Comparison of ENCODE assay signal across 9 cellular contexts in genomic region chr3:88000853-88001252, GRCh38. TPM values are rescaled to one million over a fixed set of nuclear protein-coding genes. Genes with fewer than 3 reads are reported as not detected.
DNase-seq lines count a peak whose midpoint lies in the region; ATAC-seq and TF ChIP-seq lines count a peak whose summit lies in the region.
"Had no signal": no experiment of that assay in that cellular context is flagged by ENCODE, and none has a peak within 500 bp of the region (broad histone marks: within the 10 kb centered on the region; RNA-seq: fewer than 3 reads in every experiment).

No MANE protein-coding gene starts in this region.

- no peaks in the 10 kb centered on the region for H3K4me1 ChIP-seq in foreskin keratinocyte

- H3K27me3 ChIP-seq in foreskin keratinocyte = peaks cover 6% of the 10 kb centered on the region

- TF ChIP-seq POLR2A in GM18505 (IDR thresholded peaks at IDR 0.05; ENCODE audit: borderline replicate concordance, extremely low read depth, insufficient read depth, insufficient read length) = no peak

- H3K27ac ChIP-seq in foreskin keratinocyte = no peak overlapping the region

- TF ChIP-seq CTCF in WI38 (IDR thresholded peaks at IDR 0.05; ENCODE audit: low read depth, low read length) (no peak), foreskin keratinocyte (conservative IDR thresholded peaks at IDR 0.05) (no peak), retinal pigment epithelial cell (conservative IDR thresholded peaks at IDR 0.05; ENCODE audit: low read depth, low read length) (no peak)

- ATAC-seq in GM19351 (IDR thresholded peaks at IDR 0.05; ENCODE audit: unreplicated experiment) (peak; percentile 35), foreskin keratinocyte (peak; percentile 33), GM21717 (IDR thresholded peaks at IDR 0.05; ENCODE audit: unreplicated experiment) (no peak), HG03460 (IDR thresholded peaks at IDR 0.05; ENCODE audit: unreplicated experiment) (no peak), GM18505 (IDR thresholded peaks at IDR 0.05; ENCODE audit: unreplicated experiment) (no peak), HG02642 (IDR thresholded peaks at IDR 0.05; ENCODE audit: poor library complexity, unreplicated experiment) (no peak)

- DNase-seq in foreskin keratinocyte (no peak), retinal pigment epithelial cell (ENCODE audit: low read depth) (no peak)
- DNase-seq: NCI-H2107 had no signal

- H3K4me3 ChIP-seq in WI38 (ENCODE audit: low read depth, low read length) (0 out of 2 replicates have a peak overlapping the region, but pooled peaks have one; percentile 6), retinal pigment epithelial cell (ENCODE audit: low read length) (peak overlapping the region; percentile 34)

RNA-seq across cellular contexts. Expression of gene CGGBP1, which starts 58.0 kb away (rescaled TPM):
- 46.5 and 49.7 TPM in 2 replicates for total RNA-seq in foreskin keratinocyte
- polyA plus RNA-seq in foreskin keratinocyte = 16.3 and 17.5 TPM in 2 replicates

RNA-seq across cellular contexts. Expression of gene ZNF654, which starts 58.2 kb away (rescaled TPM):
- 8.5 and 8.6 TPM in 2 replicates for total RNA-seq in foreskin keratinocyte
- 1.7 and 2.2 TPM in 2 replicates for polyA plus RNA-seq in foreskin keratinocyte

Comparison
In these comparisons a context has a peak if more than half of its experiments do, and no peak if none do; other contexts are left out.
1. ATAC-seq: peak in GM19351 (single experiment) and foreskin keratinocyte (single experiment); none in GM21717 (single experiment), HG03460 (single experiment), GM18505 (single experiment) and HG02642 (single experiment).